In genomic region chr1:40084750-40085149, GRCh38 we compare ENCODE assay signal across 8 cellular contexts. TPM values are rescaled to one million over a fixed set of nuclear protein-coding genes. Genes with fewer than 3 reads are reported as not detected.
DNase-seq lines count a peak whose midpoint lies in the region; ATAC-seq and TF ChIP-seq lines count a peak whose summit lies in the region.
"Not testable (repeated sequence)": the region's sequence is repeated elsewhere in the genome, so short reads cannot be mapped to it uniquely, and the experiment has no call there.

No MANE protein-coding gene starts in this region.

- H3K9me3 ChIP-seq in liver (ENCODE audit: control insufficient read depth in 4 of 4, low read length in 3 of 4); gastrocnemius medialis: not testable (repeated sequence)

- not testable (repeated sequence) for ATAC-seq in gastrocnemius medialis

- H3K9ac ChIP-seq in liver (ENCODE audit: low read depth in 1 of 2, low read length in 2 of 2), result not testable (repeated sequence)

- DNase-seq in GM12865 (ENCODE audit: low read depth), result peak; percentile 51
- peak; percentile 8 for DNase-seq in NCI-H146 (lab: John Stamatoyannopoulos, UW)
- DNase-seq in SK-N-DZ (ENCODE audit: low spot score), result peak; percentile 35
- DNase-seq in activated T-helper 2 cell treated with anti-CD3 and anti-CD28 coated beads, Interferon-gamma antibody, Interleukin-2, Interleukin-4, amounts not matched to agents 10 μg/mL and 5 μg/mL and 100 μg/mL, durations not matched to agents 14 hours and 24 hours and 36 hours (ENCODE audit: low spot score), result peak; percentile 17
- DNase-seq in erythroblast (lab: John Stamatoyannopoulos, UW), result peak; percentile 44 to 64
- DNase-seq in gastrocnemius medialis, result peak in 1 of 2 donors; percentile 53

- TF ChIP-seq CTCF in 22Rv1 (IDR thresholded peaks at IDR 0.05) (peak; percentile 76), GM12865 (IDR thresholded peaks at IDR 0.05; ENCODE audit: insufficient read depth, low read depth, low read length, missing control alignments) (peak; percentile 70), liver (IDR thresholded peaks at IDR 0.05; ENCODE audit: low read depth, low read length, missing input control) (peak; percentile 48), gastrocnemius medialis (IDR thresholded peaks at IDR 0.05 in 4 of 5, conservative IDR thresholded peaks at IDR 0.05 in 1 of 5) (peak; percentile 5 to 83 (median 18))

- H3K4me1 ChIP-seq in liver (ENCODE audit: control insufficient read depth in 4 of 4, insufficient read depth in 4 of 4, low read length in 3 of 4); gastrocnemius medialis: not testable (repeated sequence)

- in situ Hi-C loops in gastrocnemius medialis (cut with MboI; ENCODE audit: low sequenced_read_pairs in 4 of 4), result not testable (repeated sequence)

- 40% methylated on average over 11 of the region's 11 CpGs for WGBS in liver

- not testable (repeated sequence) for H3K9me3 Mint-ChIP-seq in activated T-helper 2 cell treated with anti-CD3 and anti-CD28 coated beads, Interferon-gamma antibody, Interleukin-2, Interleukin-4, amounts not matched to agents 10 μg/mL and 5 μg/mL and 100 μg/mL, durations not matched to agents 14 hours and 24 hours and 36 hours

- H3K4me1 Mint-ChIP-seq in activated T-helper 2 cell treated with anti-CD3 and anti-CD28 coated beads, Interferon-gamma antibody, Interleukin-2, Interleukin-4, amounts not matched to agents 10 μg/mL and 5 μg/mL and 100 μg/mL, durations not matched to agents 14 hours and 24 hours and 36 hours (ENCODE audit: low read depth), result not testable (repeated sequence)

- H3K27ac ChIP-seq in 22Rv1; liver (ENCODE audit: low read depth in 1 of 2, low read length in 2 of 2); gastrocnemius medialis: not testable (repeated sequence)

- not testable (repeated sequence) for H3K4me3 Mint-ChIP-seq in activated T-helper 2 cell treated with anti-CD3 and anti-CD28 coated beads, Interferon-gamma antibody, Interleukin-2, Interleukin-4, amounts not matched to agents 10 μg/mL and 5 μg/mL and 100 μg/mL, durations not matched to agents 14 hours and 24 hours and 36 hours (ENCODE audit: low read depth)

- not testable (repeated sequence) for H3K27me3 ChIP-seq in liver (ENCODE audit: control insufficient read depth in 4 of 4, insufficient read depth in 4 of 4, low read length in 3 of 4); gastrocnemius medialis

- intact Hi-C loops in activated T-helper 2 cell treated with anti-CD3 and anti-CD28 coated beads, Interferon-gamma antibody, Interleukin-2, Interleukin-4, amounts not matched to agents 10 μg/mL and 5 μg/mL and 100 μg/mL, durations not matched to agents 14 hours and 24 hours and 36 hours (cut with micrococcal nuclease), result loop anchor here (5.0 kb wide), 1 partner anchor 253 kb away; no protein-coding TSS in a partner anchor
- intact Hi-C loops in gastrocnemius medialis (cut with DNase I; ENCODE audit: low total_unique reads), result not testable (repeated sequence)

- TF ChIP-seq POLR2A in erythroblast (IDR thresholded peaks at IDR 0.05; ENCODE audit: low read length); gastrocnemius medialis (IDR thresholded peaks at IDR 0.05): not testable (repeated sequence)

- not testable (repeated sequence) for H3K27me3 Mint-ChIP-seq in activated T-helper 2 cell treated with anti-CD3 and anti-CD28 coated beads, Interferon-gamma antibody, Interleukin-2, Interleukin-4, amounts not matched to agents 10 μg/mL and 5 μg/mL and 100 μg/mL, durations not matched to agents 14 hours and 24 hours and 36 hours (ENCODE audit: low read depth)

- peaks cover 70% of the 10 kb centered on the region for H3K36me3 Mint-ChIP-seq in activated T-helper 2 cell treated with anti-CD3 and anti-CD28 coated beads, Interferon-gamma antibody, Interleukin-2, Interleukin-4, amounts not matched to agents 10 μg/mL and 5 μg/mL and 100 μg/mL, durations not matched to agents 14 hours and 24 hours and 36 hours (ENCODE audit: low read depth)

- peak; percentile 68 to 77 for TF ChIP-seq RAD21 in liver (IDR thresholded peaks at IDR 0.05)

- H3K36me3 ChIP-seq in liver (ENCODE audit: control insufficient read depth in 4 of 4, insufficient read depth in 3 of 4, low read depth in 1 of 4, low read length in 3 of 4) (peaks cover 3 to 11% (median 6%) of the 10 kb centered on the region in 4 donors), gastrocnemius medialis (peaks cover 0 to 25% of the 10 kb centered on the region in 2 donors)

- H3K4me3 ChIP-seq in GM12865 (ENCODE audit: low read depth, low read length); liver (ENCODE audit: low read depth in 1 of 3, low read length in 3 of 3); gastrocnemius medialis: not testable (repeated sequence)

- H3K27ac Mint-ChIP-seq in activated T-helper 2 cell treated with anti-CD3 and anti-CD28 coated beads, Interferon-gamma antibody, Interleukin-2, Interleukin-4, amounts not matched to agents 10 μg/mL and 5 μg/mL and 100 μg/mL, durations not matched to agents 14 hours and 24 hours and 36 hours, result not testable (repeated sequence)

RNA-seq across cellular contexts. Expression of gene PPT1, which starts 12.3 kb away (rescaled TPM):
- polyA plus RNA-seq in SK-N-DZ (2014; cell fraction: cytosol; rRNA removed), result 43.2 and 55.9 TPM in 2 replicates
- 21.4 and 27.6 TPM in 2 replicates for polyA plus RNA-seq in SK-N-DZ (2014; cell fraction: nucleus; rRNA removed)
- total RNA-seq in activated T-helper 2 cell treated with anti-CD3 and anti-CD28 coated beads, Interferon-gamma antibody, Interleukin-2, Interleukin-4, amounts not matched to agents 10 μg/mL and 5 μg/mL and 100 μg/mL, durations not matched to agents 14 hours and 24 hours and 36 hours, result 87.8 and 92.3 TPM in 2 replicates
- total RNA-seq in liver (10 to 100 TPM; 20.3 to 46.8 TPM), gastrocnemius medialis (10 to 100 TPM in 2 of 4 donors, 1 to 10 TPM in 2; 8.5 to 23.2 (median 13.4) TPM)
- 10 to 100 TPM; 15.4 to 33.9 TPM for polyA plus RNA-seq in liver

RNA-seq across cellular contexts. Expression of gene CAP1, which starts 44.2 kb away (rescaled TPM):
- 144 and 157 TPM in 2 replicates for polyA plus RNA-seq in SK-N-DZ (2014; cell fraction: cytosol; rRNA removed)
- 69.2 and 77.5 TPM in 2 replicates for polyA plus RNA-seq in SK-N-DZ (2014; cell fraction: nucleus; rRNA removed)
- 512 and 520 TPM in 2 replicates for total RNA-seq in activated T-helper 2 cell treated with anti-CD3 and anti-CD28 coated beads, Interferon-gamma antibody, Interleukin-2, Interleukin-4, amounts not matched to agents 10 μg/mL and 5 μg/mL and 100 μg/mL, durations not matched to agents 14 hours and 24 hours and 36 hours
- 100 to 1,000 TPM in 1 of 2 donors, 10 to 100 TPM in 1; 75.5 to 105 TPM for total RNA-seq in liver
- polyA plus RNA-seq in liver, result 10 to 100 TPM; 77.4 to 91.7 TPM
- 10 to 100 TPM; 35.5 to 67.0 (median 48.7) TPM for total RNA-seq in gastrocnemius medialis

Comparison
In these comparisons a context has a peak if more than half of its experiments do, and no peak if none do; other contexts are left out.
1. CTCF ChIP-seq: peak in every context shown above with its lines; median percentile 76 in 22Rv1; 70 in GM12865; 48 in liver; 18 in gastrocnemius medialis.